2 cellular contexts compared by ENCODE assay signal in the genomic region with DNA sequence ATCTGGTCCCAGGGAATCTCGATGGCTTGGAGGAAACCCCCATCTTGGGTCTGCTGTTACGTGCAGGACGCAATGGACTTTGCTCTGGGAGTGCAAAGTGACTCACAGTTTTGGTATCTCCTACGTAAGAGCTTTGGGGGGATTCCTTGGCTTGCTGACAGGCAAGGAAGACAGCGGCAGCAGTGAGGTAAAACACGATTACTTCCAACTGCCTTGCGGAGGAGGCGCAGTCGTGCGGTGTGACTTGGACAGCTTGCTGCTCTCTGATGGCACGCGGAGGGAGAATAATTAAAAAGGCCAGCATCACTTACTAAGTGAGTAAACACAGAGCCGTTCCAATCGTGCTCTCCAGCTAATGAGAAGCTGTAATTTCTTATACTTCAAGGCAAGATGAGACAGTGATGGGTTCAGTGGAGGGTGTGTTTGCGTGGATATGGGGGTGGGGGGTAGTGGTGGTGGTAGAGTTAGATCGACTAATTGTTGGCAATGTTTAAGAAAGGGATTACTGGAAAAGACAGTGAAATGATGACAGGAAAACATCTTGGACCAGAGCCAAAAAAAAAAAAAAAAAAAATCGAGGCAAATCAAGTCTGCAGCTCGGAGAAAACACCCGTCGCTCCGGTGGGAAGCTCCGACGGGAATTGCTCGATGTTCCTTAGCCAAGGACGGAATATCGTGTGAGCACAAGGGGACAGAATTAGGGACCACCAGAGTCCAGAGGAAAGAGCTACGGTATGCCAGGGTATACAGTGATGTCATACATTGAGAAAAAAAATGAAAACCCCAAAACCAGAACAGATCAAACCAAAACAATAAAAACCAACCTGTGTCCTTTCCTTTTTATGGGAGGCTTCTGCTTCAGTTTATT.
TF ChIP-seq lines count a peak whose summit lies in the region.

No MANE protein-coding gene starts in this region.

TF ChIP-seq in IMR-90, 13 proteins besides CTCF, POLR2A, EP300 and RAD21:
- peak; percentile 91 for TF ChIP-seq FOS (IDR thresholded peaks at IDR 0.05; ENCODE audit: low read depth, low read length)
- peak; percentile 92 for TF ChIP-seq BHLHE40 (IDR thresholded peaks at IDR 0.05; ENCODE audit: low read depth, low read length)
- TF ChIP-seq MAFK (IDR thresholded peaks at IDR 0.05; ENCODE audit: low read depth, low read length) = peak; percentile 50
- TF ChIP-seq MXI1 (IDR thresholded peaks at IDR 0.05; ENCODE audit: borderline replicate concordance, low read depth, low read length) = peak; percentile 28; the same call in 1 of the 2 replicates
- no peak for TF ChIP-seq SMC3 (IDR thresholded peaks at IDR 0.05; ENCODE audit: low read depth, low read length)
- TF ChIP-seq MAZ (IDR thresholded peaks at IDR 0.05; ENCODE audit: borderline replicate concordance, low read depth, low read length) = peak; percentile 38; the same call in 1 of the 2 replicates
- TF ChIP-seq USF2 (IDR thresholded peaks at IDR 0.05; ENCODE audit: low read depth, low read length) = no peak
- no peak for TF ChIP-seq NFE2L2 (IDR thresholded peaks at IDR 0.05; ENCODE audit: low read depth, low read length)
- no peak for TF ChIP-seq RCOR1 (IDR thresholded peaks at IDR 0.05; ENCODE audit: insufficient replicate concordance, low read length)
- peak; percentile 66 for TF ChIP-seq CEBPB (IDR thresholded peaks at IDR 0.05; ENCODE audit: low read depth, low read length)
- TF ChIP-seq CHD1 (IDR thresholded peaks at IDR 0.05; ENCODE audit: low read depth, low read length) = no peak; the same call in 1 of the 2 replicates
- no peak for TF ChIP-seq RFX5 (IDR thresholded peaks at IDR 0.05; ENCODE audit: low read depth, low read length)
- no peak for TF ChIP-seq ELK1 (IDR thresholded peaks at IDR 0.05; ENCODE audit: borderline replicate concordance, low read depth, low read length)
TF ChIP-seq in IMR-90: peak in this region for 6.

TF ChIP-seq in H1, 55 proteins besides CTCF, POLR2A, EP300 and RAD21:
- TF ChIP-seq ASH2L (IDR thresholded peaks at IDR 0.05; ENCODE audit: low read length) (no peak), TAF7 (optimal IDR thresholded peaks at IDR 0.05; ENCODE audit: borderline replicate concordance, low read depth, low read length) (no peak), RFX5 (IDR thresholded peaks at IDR 0.05; ENCODE audit: borderline replicate concordance, low read depth, low read length) (no peak), RNF2 (IDR thresholded peaks at IDR 0.05; ENCODE audit: borderline replicate concordance, low read depth, low read length, missing control alignments, poor library complexity, severe bottlenecking) (no peak), JUN (IDR thresholded peaks at IDR 0.05; ENCODE audit: low read depth, low read length) (no peak), RXRA (IDR thresholded peaks at IDR 0.05; ENCODE audit: insufficient read depth, low read depth, low read length) (no peak), KDM5A (IDR thresholded peaks at IDR 0.05; ENCODE audit: low read length) (no peak)
- TF ChIP-seq, protein P1, sequence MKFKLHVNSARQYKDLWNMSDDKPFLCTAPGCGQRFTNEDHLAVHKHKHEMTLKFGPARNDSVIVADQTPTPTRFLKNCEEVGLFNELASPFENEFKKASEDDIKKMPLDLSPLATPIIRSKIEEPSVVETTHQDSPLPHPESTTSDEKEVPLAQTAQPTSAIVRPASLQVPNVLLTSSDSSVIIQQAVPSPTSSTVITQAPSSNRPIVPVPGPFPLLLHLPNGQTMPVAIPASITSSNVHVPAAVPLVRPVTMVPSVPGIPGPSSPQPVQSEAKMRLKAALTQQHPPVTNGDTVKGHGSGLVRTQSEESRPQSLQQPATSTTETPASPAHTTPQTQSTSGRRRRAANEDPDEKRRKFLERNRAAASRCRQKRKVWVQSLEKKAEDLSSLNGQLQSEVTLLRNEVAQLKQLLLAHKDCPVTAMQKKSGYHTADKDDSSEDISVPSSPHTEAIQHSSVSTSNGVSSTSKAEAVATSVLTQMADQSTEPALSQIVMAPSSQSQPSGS (IDR thresholded peaks at IDR 0.05; ENCODE audit: low read length) = no peak
TF ChIP-seq in H1: peak in this region for 0.
